ENCODE assay signal across 1 cellular context in the genomic region with DNA sequence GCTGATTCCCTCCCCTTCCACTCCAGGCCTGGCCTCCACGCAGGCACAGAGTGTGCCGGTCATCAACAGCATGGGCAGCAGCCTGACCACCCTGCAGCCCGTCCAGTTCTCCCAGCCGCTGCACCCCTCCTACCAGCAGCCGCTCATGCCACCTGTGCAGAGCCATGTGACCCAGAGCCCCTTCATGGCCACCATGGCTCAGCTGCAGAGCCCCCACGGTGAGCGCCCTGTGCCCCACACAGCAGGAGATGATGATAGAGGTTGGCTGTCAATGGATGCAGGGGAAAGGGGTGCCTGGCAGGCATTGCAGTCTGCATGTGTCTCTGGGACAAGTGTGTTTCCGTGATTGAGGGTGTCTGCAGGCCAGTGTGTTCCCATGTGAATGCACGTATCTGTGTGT.
TF ChIP-seq lines count a peak whose summit lies in the region.

No MANE protein-coding gene starts in this region.

TF ChIP-seq in SK-N-SH treated with all-trans-retinoic acid at 6 μM for 48 hours, 23 proteins besides CTCF, POLR2A, EP300 and RAD21 (continued from another document):
- TF ChIP-seq, protein P1, sequence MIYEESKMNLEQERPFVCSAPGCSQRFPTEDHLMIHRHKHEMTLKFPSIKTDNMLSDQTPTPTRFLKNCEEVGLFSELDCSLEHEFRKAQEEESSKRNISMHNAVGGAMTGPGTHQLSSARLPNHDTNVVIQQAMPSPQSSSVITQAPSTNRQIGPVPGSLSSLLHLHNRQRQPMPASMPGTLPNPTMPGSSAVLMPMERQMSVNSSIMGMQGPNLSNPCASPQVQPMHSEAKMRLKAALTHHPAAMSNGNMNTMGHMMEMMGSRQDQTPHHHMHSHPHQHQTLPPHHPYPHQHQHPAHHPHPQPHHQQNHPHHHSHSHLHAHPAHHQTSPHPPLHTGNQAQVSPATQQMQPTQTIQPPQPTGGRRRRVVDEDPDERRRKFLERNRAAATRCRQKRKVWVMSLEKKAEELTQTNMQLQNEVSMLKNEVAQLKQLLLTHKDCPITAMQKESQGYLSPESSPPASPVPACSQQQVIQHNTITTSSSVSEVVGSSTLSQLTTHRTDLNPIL (CRISPR knock-in tag; IDR thresholded peaks at IDR 0.05; ENCODE audit: low read depth): no peak
- TF ChIP-seq ARNTL (CRISPR knock-in tag; IDR thresholded peaks at IDR 0.05; ENCODE audit: borderline replicate concordance, low read depth) (no peak), RARB (CRISPR knock-in tag; IDR thresholded peaks at IDR 0.05) (no peak), ESRRG (CRISPR knock-in tag; IDR thresholded peaks at IDR 0.05) (no peak), BACH2 (CRISPR knock-in tag; IDR thresholded peaks at IDR 0.05; ENCODE audit: borderline replicate concordance) (no peak), TOX (CRISPR knock-in tag; IDR thresholded peaks at IDR 0.05; ENCODE audit: borderline replicate concordance) (no peak), GLIS3 (CRISPR knock-in tag; IDR thresholded peaks at IDR 0.05) (no peak), ZFP30 (CRISPR knock-in tag; IDR thresholded peaks at IDR 0.05) (no peak), ZNF565 (CRISPR knock-in tag; conservative IDR thresholded peaks at IDR 0.05; ENCODE audit: low read depth) (no peak), ZC3H10 (CRISPR knock-in tag; IDR thresholded peaks at IDR 0.05) (no peak)
- TF ChIP-seq, protein P2, sequence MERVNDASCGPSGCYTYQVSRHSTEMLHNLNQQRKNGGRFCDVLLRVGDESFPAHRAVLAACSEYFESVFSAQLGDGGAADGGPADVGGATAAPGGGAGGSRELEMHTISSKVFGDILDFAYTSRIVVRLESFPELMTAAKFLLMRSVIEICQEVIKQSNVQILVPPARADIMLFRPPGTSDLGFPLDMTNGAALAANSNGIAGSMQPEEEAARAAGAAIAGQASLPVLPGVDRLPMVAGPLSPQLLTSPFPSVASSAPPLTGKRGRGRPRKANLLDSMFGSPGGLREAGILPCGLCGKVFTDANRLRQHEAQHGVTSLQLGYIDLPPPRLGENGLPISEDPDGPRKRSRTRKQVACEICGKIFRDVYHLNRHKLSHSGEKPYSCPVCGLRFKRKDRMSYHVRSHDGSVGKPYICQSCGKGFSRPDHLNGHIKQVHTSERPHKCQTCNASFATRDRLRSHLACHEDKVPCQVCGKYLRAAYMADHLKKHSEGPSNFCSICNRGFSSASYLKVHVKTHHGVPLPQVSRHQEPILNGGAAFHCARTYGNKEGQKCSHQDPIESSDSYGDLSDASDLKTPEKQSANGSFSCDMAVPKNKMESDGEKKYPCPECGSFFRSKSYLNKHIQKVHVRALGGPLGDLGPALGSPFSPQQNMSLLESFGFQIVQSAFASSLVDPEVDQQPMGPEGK (CRISPR knock-in tag; IDR thresholded peaks at IDR 0.05; ENCODE audit: borderline replicate concordance): no peak
- TF ChIP-seq, protein P3, sequence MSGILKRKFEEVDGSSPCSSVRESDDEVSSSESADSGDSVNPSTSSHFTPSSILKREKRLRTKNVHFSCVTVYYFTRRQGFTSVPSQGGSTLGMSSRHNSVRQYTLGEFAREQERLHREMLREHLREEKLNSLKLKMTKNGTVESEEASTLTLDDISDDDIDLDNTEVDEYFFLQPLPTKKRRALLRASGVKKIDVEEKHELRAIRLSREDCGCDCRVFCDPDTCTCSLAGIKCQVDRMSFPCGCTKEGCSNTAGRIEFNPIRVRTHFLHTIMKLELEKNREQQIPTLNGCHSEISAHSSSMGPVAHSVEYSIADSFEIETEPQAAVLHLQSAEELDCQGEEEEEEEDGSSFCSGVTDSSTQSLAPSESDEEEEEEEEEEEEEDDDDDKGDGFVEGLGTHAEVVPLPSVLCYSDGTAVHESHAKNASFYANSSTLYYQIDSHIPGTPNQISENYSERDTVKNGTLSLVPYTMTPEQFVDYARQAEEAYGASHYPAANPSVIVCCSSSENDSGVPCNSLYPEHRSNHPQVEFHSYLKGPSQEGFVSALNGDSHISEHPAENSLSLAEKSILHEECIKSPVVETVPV (CRISPR knock-in tag; IDR thresholded peaks at IDR 0.05): no peak
